ENCODE assay signal across 1 cellular context in genomic region chr12:95593266-95593871, GRCh38.
TF ChIP-seq lines count a peak whose summit lies in the region.

No MANE protein-coding gene starts in this region.

TF ChIP-seq in GM23338, 12 proteins besides CTCF, POLR2A, EP300 and RAD21 (continued from another document):
- TF ChIP-seq, protein P1, sequence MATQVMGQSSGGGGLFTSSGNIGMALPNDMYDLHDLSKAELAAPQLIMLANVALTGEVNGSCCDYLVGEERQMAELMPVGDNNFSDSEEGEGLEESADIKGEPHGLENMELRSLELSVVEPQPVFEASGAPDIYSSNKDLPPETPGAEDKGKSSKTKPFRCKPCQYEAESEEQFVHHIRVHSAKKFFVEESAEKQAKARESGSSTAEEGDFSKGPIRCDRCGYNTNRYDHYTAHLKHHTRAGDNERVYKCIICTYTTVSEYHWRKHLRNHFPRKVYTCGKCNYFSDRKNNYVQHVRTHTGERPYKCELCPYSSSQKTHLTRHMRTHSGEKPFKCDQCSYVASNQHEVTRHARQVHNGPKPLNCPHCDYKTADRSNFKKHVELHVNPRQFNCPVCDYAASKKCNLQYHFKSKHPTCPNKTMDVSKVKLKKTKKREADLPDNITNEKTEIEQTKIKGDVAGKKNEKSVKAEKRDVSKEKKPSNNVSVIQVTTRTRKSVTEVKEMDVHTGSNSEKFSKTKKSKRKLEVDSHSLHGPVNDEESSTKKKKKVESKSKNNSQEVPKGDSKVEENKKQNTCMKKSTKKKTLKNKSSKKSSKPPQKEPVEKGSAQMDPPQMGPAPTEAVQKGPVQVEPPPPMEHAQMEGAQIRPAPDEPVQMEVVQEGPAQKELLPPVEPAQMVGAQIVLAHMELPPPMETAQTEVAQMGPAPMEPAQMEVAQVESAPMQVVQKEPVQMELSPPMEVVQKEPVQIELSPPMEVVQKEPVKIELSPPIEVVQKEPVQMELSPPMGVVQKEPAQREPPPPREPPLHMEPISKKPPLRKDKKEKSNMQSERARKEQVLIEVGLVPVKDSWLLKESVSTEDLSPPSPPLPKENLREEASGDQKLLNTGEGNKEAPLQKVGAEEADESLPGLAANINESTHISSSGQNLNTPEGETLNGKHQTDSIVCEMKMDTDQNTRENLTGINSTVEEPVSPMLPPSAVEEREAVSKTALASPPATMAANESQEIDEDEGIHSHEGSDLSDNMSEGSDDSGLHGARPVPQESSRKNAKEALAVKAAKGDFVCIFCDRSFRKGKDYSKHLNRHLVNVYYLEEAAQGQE (IDR thresholded peaks at IDR 0.05; ENCODE audit: unreplicated experiment): no peak
- TF ChIP-seq, protein P2, sequence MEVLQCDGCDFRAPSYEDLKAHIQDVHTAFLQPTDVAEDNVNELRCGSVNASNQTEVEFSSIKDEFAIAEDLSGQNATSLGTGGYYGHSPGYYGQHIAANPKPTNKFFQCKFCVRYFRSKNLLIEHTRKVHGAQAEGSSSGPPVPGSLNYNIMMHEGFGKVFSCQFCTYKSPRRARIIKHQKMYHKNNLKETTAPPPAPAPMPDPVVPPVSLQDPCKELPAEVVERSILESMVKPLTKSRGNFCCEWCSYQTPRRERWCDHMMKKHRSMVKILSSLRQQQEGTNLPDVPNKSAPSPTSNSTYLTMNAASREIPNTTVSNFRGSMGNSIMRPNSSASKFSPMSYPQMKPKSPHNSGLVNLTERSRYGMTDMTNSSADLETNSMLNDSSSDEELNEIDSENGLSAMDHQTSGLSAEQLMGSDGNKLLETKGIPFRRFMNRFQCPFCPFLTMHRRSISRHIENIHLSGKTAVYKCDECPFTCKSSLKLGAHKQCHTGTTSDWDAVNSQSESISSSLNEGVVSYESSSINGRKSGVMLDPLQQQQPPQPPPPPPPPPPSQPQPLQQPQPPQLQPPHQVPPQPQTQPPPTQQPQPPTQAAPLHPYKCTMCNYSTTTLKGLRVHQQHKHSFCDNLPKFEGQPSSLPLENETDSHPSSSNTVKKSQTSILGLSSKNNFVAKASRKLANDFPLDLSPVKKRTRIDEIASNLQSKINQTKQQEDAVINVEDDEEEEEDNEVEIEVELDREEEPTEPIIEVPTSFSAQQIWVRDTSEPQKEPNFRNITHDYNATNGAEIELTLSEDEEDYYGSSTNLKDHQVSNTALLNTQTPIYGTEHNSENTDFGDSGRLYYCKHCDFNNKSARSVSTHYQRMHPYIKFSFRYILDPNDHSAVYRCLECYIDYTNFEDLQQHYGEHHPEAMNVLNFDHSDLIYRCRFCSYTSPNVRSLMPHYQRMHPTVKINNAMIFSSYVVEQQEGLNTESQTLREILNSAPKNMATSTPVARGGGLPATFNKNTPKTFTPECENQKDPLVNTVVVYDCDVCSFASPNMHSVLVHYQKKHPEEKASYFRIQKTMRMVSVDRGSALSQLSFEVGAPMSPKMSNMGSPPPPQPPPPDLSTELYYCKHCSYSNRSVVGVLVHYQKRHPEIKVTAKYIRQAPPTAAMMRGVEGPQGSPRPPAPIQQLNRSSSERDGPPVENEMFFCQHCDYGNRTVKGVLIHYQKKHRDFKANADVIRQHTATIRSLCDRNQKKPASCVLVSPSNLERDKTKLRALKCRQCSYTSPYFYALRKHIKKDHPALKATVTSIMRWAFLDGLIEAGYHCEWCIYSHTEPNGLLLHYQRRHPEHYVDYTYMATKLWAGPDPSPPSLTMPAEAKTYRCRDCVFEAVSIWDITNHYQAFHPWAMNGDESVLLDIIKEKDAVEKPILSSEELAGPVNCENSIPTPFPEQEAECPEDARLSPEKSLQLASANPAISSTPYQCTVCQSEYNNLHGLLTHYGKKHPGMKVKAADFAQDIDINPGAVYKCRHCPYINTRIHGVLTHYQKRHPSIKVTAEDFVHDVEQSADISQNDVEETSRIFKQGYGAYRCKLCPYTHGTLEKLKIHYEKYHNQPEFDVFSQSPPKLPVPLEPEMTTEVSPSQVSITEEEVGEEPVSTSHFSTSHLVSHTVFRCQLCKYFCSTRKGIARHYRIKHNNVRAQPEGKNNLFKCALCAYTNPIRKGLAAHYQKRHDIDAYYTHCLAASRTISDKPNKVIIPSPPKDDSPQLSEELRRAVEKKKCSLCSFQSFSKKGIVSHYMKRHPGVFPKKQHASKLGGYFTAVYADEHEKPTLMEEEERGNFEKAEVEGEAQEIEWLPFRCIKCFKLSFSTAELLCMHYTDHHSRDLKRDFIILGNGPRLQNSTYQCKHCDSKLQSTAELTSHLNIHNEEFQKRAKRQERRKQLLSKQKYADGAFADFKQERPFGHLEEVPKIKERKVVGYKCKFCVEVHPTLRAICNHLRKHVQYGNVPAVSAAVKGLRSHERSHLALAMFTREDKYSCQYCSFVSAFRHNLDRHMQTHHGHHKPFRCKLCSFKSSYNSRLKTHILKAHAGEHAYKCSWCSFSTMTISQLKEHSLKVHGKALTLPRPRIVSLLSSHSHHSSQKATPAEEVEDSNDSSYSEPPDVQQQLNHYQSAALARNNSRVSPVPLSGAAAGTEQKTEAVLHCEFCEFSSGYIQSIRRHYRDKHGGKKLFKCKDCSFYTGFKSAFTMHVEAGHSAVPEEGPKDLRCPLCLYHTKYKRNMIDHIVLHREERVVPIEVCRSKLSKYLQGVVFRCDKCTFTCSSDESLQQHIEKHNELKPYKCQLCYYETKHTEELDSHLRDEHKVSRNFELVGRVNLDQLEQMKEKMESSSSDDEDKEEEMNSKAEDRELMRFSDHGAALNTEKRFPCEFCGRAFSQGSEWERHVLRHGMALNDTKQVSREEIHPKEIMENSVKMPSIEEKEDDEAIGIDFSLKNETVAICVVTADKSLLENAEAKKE (CRISPR knock-in tag; IDR thresholded peaks at IDR 0.05): no peak
- TF ChIP-seq NANOG (IDR thresholded peaks at IDR 0.05; ENCODE audit: borderline replicate concordance) (no peak), JUNB (IDR thresholded peaks at IDR 0.05; ENCODE audit: unreplicated experiment) (no peak), POLR2AphosphoS5 (IDR thresholded peaks at IDR 0.05; ENCODE audit: low read depth) (no peak), EZH2 (IDR thresholded peaks at IDR 0.05; ENCODE audit: low read depth, unreplicated experiment) (no peak), ZNF114 (CRISPR knock-in tag; IDR thresholded peaks at IDR 0.05) (no peak), ETS1 (IDR thresholded peaks at IDR 0.05) (no peak), ZNF331 (CRISPR knock-in tag; IDR thresholded peaks at IDR 0.05; ENCODE audit: low read depth) (no peak), CREB1 (CRISPR knock-in tag; IDR thresholded peaks at IDR 0.05; ENCODE audit: low read depth) (no peak), EZH2phosphoT487 (IDR thresholded peaks at IDR 0.05; ENCODE audit: unreplicated experiment) (no peak)
